Comparison of ENCODE assay signal across 10 cellular contexts in the genomic region with DNA sequence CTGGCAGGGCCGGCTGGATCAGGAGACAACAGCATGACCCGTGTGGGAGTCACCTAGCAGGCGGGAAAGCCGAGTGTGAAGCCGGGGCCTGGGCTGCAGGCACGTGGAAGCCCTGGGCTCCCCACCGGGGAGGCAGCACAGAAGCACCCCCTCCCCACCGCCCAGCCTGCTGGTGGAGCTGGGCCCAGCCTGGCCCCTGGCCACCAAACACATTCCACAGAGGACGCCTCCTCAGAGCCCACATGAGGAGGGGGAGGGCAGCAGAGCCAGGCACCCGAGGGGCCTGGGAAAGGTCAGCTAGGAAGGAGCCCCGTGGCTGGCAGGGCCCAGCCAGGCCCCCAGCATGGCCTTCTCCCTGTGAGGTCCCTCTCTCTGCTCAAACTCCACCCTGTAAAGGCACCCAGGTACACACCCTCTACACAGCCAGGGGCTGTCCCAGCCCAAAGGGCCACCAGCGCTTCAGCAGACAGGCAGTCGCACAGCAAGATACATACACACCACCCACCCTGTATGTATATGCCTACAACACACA. TPM values are rescaled to one million over a fixed set of nuclear protein-coding genes. Genes with fewer than 3 reads are reported as not detected.
A peak's percentile ranks its signal among the peaks of the same experiment; 100 is the strongest.
DNase-seq lines count a peak whose midpoint lies in the region; ATAC-seq and TF ChIP-seq lines count a peak whose summit lies in the region.
"Had no signal": no experiment of that assay in that cellular context is flagged by ENCODE, and none has a peak within 500 bp of the region (broad histone marks: within the 10 kb centered on the region; RNA-seq: fewer than 3 reads in every experiment).

No MANE protein-coding gene starts in this region.

- no peaks in the 10 kb centered on the region for H3K9me3 Mint-ChIP-seq in neural progenitor cell

- H3K27ac ChIP-seq in cardiac muscle cell = peak overlapping the region; percentile 70
- no peak overlapping the region for H3K27ac ChIP-seq in neural progenitor cell
- H3K27ac ChIP-seq in upper lobe of left lung = peak overlapping the region in 3 of 4 donors; percentile 1 to 95 (median 44)

- peaks cover 10% of the 10 kb centered on the region for H3K36me3 Mint-ChIP-seq in neural progenitor cell

- no peaks in the 10 kb centered on the region for H3K27me3 Mint-ChIP-seq in neural progenitor cell (ENCODE audit: insufficient read depth, low read depth)

- no peak overlapping the region for H2AFZ ChIP-seq in neural progenitor cell (replicated peaks)

- TF ChIP-seq CTCF in cardiac muscle cell (IDR thresholded peaks at IDR 0.05; ENCODE audit: low read depth, low read length) = no peak
- no peak for TF ChIP-seq CTCF in neural progenitor cell (IDR thresholded peaks at IDR 0.05)
- no peak for TF ChIP-seq CTCF in upper lobe of left lung (IDR thresholded peaks at IDR 0.05)

- peak overlapping the region; percentile 51 for H3K27ac Mint-ChIP-seq in neural progenitor cell

- peak overlapping the region; percentile 9 for H3K4me3 Mint-ChIP-seq in neural progenitor cell

- H3K79me2 ChIP-seq in neural progenitor cell (ENCODE audit: low read depth) = peaks cover 89% of the 10 kb centered on the region

- H4K20me1 ChIP-seq in neural progenitor cell (ENCODE audit: low read depth) = peaks cover 82% of the 10 kb centered on the region

- 64 to 67% methylated on average over 9 to 11 of the region's 13 CpGs for WGBS in upper lobe of left lung, 2 donors

- H3K4me1 ChIP-seq in cardiac muscle cell (ENCODE audit: low read depth) (peaks cover 33% of the 10 kb centered on the region), neural progenitor cell (peaks cover 22% of the 10 kb centered on the region), upper lobe of left lung (peaks cover 26 to 51% (median 44%) of the 10 kb centered on the region in 4 donors)

- no peak overlapping the region for H3K9ac ChIP-seq in neural progenitor cell

- H3K36me3 ChIP-seq in cardiac muscle cell = no peaks in the 10 kb centered on the region
- no peaks in the 10 kb centered on the region for H3K36me3 ChIP-seq in neural progenitor cell
- peaks cover 0 to 12% (median 5%) of the 10 kb centered on the region in 4 donors for H3K36me3 ChIP-seq in upper lobe of left lung

- H3K9me3 ChIP-seq in cardiac muscle cell (ENCODE audit: low read depth) (no peaks in the 10 kb centered on the region), neural progenitor cell (ENCODE audit: low read depth) (no peaks in the 10 kb centered on the region), upper lobe of left lung (no peaks in the 10 kb centered on the region)
- H3K9me3 ChIP-seq: Peyer's patch had no signal

- ATAC-seq in upper lobe of left lung (ENCODE audit: low FRiP score in 2 of 2) (no peak), GM21390 (IDR thresholded peaks at IDR 0.05; ENCODE audit: unreplicated experiment) (no peak)

- no peak for TF ChIP-seq EP300 in upper lobe of left lung (IDR thresholded peaks at IDR 0.05)

- H3K27me3 ChIP-seq in cardiac muscle cell = no peaks in the 10 kb centered on the region
- no peaks in the 10 kb centered on the region for H3K27me3 ChIP-seq in neural progenitor cell
- no peaks in the 10 kb centered on the region for H3K27me3 ChIP-seq in upper lobe of left lung
- H3K27me3 ChIP-seq: Peyer's patch had no signal

- no peak overlapping the region for H3K4me2 ChIP-seq in neural progenitor cell

- H3K4me1 Mint-ChIP-seq in neural progenitor cell = peaks cover 33% of the 10 kb centered on the region

- DNase-seq in anterior cingulate cortex (lab: John Stamatoyannopoulos, UW) (peak in 50 of 58 donors; percentile 12 to 81 (median 62)), cardiac muscle cell (ENCODE audit: low read depth in 1 of 2, low spot score in 1 of 2) (peak; percentile 26 to 46), neural progenitor cell (ENCODE audit: low spot score) (no peak), upper lobe of left lung (no peak), DMS53 treated with DMSO at 0.1 percent for 48 hours (lab: John Stamatoyannopoulos, UW; ENCODE audit: unreplicated experiment) (no peak), NOMO-1 treated with DMSO at 0.1 percent for 48 hours (lab: John Stamatoyannopoulos, UW; ENCODE audit: unreplicated experiment) (no peak)
- DNase-seq: NCI-H2171 treated with DMSO at 0.1 percent for 48 hours, Peyer's patch had no signal

- TF ChIP-seq POLR2A in upper lobe of left lung (IDR thresholded peaks at IDR 0.05) = no peak

- H3F3A ChIP-seq in neural progenitor cell (ENCODE audit: low read depth) = peaks cover 8% of the 10 kb centered on the region

- H3K4me3 ChIP-seq in cardiac muscle cell (no peak overlapping the region), neural progenitor cell (no peak overlapping the region), upper lobe of left lung (no peak overlapping the region)

RNA-seq across cellular contexts. Expression of gene PLXNB1, which starts 4.5 kb away (rescaled TPM):
- total RNA-seq in cardiac muscle cell = 38.5 and 47.1 TPM in 2 replicates
- 23.9 and 28.3 TPM in 2 replicates for polyA plus RNA-seq in cardiac muscle cell
- total RNA-seq in neural progenitor cell (ENCODE audit: low replicate concordance) = 53.6 and 142 TPM in 2 replicates
- total RNA-seq in upper lobe of left lung = 100 to 1,000 TPM in 4 of 6 donors, 10 to 100 TPM in 2; 91.2 to 588 (median 123) TPM

RNA-seq across cellular contexts. Expression of gene CCDC51, which starts 14.6 kb away (rescaled TPM):
- 18.6 and 20.2 TPM in 2 replicates for total RNA-seq in cardiac muscle cell
- polyA plus RNA-seq in cardiac muscle cell = 29.3 and 31.4 TPM in 2 replicates
- 13.9 and 22.0 TPM in 2 replicates for total RNA-seq in neural progenitor cell (ENCODE audit: low replicate concordance)
- total RNA-seq in upper lobe of left lung = 10 to 100 TPM in 5 of 6 donors, 1 to 10 TPM in 1; 6.3 to 18.2 (median 13.2) TPM

RNA-seq across cellular contexts. Expression of gene TMA7, which starts 14.7 kb away (rescaled TPM):
- total RNA-seq in cardiac muscle cell (172 and 395 TPM in 2 replicates), neural progenitor cell (ENCODE audit: low replicate concordance) (472 and 510 TPM in 2 replicates), upper lobe of left lung (100 to 1,000 TPM; 115 to 282 (median 163) TPM)
- 517 and 609 TPM in 2 replicates for polyA plus RNA-seq in cardiac muscle cell

RNA-seq across cellular contexts. Expression of gene ATRIP, which starts 21.2 kb away (rescaled TPM):
- total RNA-seq in cardiac muscle cell (8.7 and 9.4 TPM in 2 replicates), neural progenitor cell (ENCODE audit: low replicate concordance) (8.3 and 11.8 TPM in 2 replicates), upper lobe of left lung (10 to 100 TPM in 1 of 6 donors, 1 to 10 TPM in 5; 5.1 to 10.5 (median 6.5) TPM)
- polyA plus RNA-seq in cardiac muscle cell = 6.4 and 11.2 TPM in 2 replicates

RNA-seq across cellular contexts. Expression of gene FBXW12, which starts 53.3 kb away (rescaled TPM):
- total RNA-seq in cardiac muscle cell = 0.51 TPM in 1 of 2 replicates, not detected in the other
- 0.39 TPM in 1 of 2 replicates, not detected in the other for polyA plus RNA-seq in cardiac muscle cell
- 0.82 and 1.4 TPM in 2 replicates for total RNA-seq in neural progenitor cell (ENCODE audit: low replicate concordance)
- not detected for total RNA-seq in upper lobe of left lung
- total RNA-seq: Peyer's patch, posterior vena cava had no signal

Comparison
In these comparisons a context has a peak if more than half of its experiments do, and no peak if none do; other contexts are left out.
1. DNase-seq: peak in anterior cingulate cortex (50 of 58) and cardiac muscle cell (2 of 2); none in neural progenitor cell (single experiment), upper lobe of left lung (0 of 2), DMS53 treated with DMSO at 0.1 percent for 48 hours (single experiment) and NOMO-1 treated with DMSO at 0.1 percent for 48 hours (single experiment).